ENCODE assay signal across 24 cellular contexts in the genomic region with DNA sequence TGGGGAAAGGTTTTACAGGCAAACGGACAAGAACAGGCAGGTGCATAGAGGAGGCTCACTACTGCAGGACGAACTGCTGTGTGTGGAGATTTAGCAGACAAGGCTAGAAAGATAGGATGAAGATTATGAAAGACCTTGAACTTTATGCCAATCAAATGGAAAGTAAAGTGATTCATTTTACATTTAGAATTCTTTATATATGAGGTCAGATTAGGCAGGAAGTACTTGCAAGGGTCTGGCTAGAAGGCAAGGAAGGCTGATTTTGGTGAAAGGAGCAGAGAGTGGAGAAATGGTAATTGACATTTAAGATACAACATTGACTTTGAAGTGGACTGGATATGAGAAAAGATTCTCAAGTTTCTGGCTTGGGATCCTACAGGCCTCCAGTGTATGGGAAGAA. TPM values are rescaled to one million over a fixed set of nuclear protein-coding genes. Genes with fewer than 3 reads are reported as not detected.
A peak's percentile ranks its signal among the peaks of the same experiment; 100 is the strongest.
DNase-seq lines count a peak whose midpoint lies in the region; ATAC-seq, FAIRE-seq and TF ChIP-seq lines count a peak whose summit lies in the region.
"Had no signal": no experiment of that assay in that cellular context is flagged by ENCODE, and none has a peak within 500 bp of the region (broad histone marks: within the 10 kb centered on the region; RNA-seq: fewer than 3 reads in every experiment).

No MANE protein-coding gene starts in this region.

- H3K9me3 ChIP-seq in A549 (no peaks in the 10 kb centered on the region), trophoblast cell (ENCODE audit: insufficient read depth, low read depth, low read length) (no peaks in the 10 kb centered on the region)
- H3K9me3 ChIP-seq: body of pancreas, right atrium auricular region, SJSA1, testis had no signal

- TF ChIP-seq EP300 in A549 (IDR thresholded peaks at IDR 0.05), result no peak

- H3K4me1 ChIP-seq in A549, result peaks cover 28% of the 10 kb centered on the region
- no peaks in the 10 kb centered on the region for H3K4me1 ChIP-seq in foreskin keratinocyte
- no peaks in the 10 kb centered on the region for H3K4me1 ChIP-seq in trophoblast cell (ENCODE audit: control insufficient read depth in 1 of 2, insufficient read depth in 2 of 2, low read length in 2 of 2)
- H3K4me1 ChIP-seq: neural progenitor cell, testis had no signal

- no peak overlapping the region for H4K91ac ChIP-seq in trophoblast cell (ENCODE audit: low read depth, low read length)

- no peak overlapping the region for H2BK5ac ChIP-seq in trophoblast cell (ENCODE audit: low read depth, low read length, poor library complexity)

- 95% methylated on average over 2 of the region's 2 CpGs for WGBS in A549 (ENCODE audit: missing lambda C conversion rate)
- WGBS in trophoblast cell (ENCODE audit: extremely low coverage, insufficient coverage, insufficient read length), result no CpG with 5 or more reads among the region's 2 CpGs

- H3K27me3 ChIP-seq in foreskin keratinocyte (no peaks in the 10 kb centered on the region), trophoblast cell (ENCODE audit: insufficient read depth, low read length) (no peaks in the 10 kb centered on the region)
- H3K27me3 ChIP-seq: body of pancreas, neural progenitor cell, right atrium auricular region, SJSA1, testis had no signal

- H3K79me2 ChIP-seq in trophoblast cell (ENCODE audit: control insufficient read depth, insufficient read depth, low read length, poor library complexity), result no peaks in the 10 kb centered on the region

- no peak overlapping the region for H3K4ac ChIP-seq in trophoblast cell (ENCODE audit: low read depth, low read length)

- H2BK12ac ChIP-seq in trophoblast cell (ENCODE audit: low read length), result no peak overlapping the region

- H3K27ac ChIP-seq in A549 (no peak overlapping the region), RWPE1 (no peak overlapping the region), foreskin keratinocyte (no peak overlapping the region), trophoblast cell (ENCODE audit: low read depth, low read length) (no peak overlapping the region)
- H3K27ac ChIP-seq: body of pancreas, HL-60, neural progenitor cell, right atrium auricular region, SJSA1, testis had no signal

- H3K4me3 ChIP-seq in A549 (no peak overlapping the region), trophoblast cell (ENCODE audit: low read depth, low read length) (no peak overlapping the region)
- H3K4me3 ChIP-seq: body of pancreas, GM23338, neural progenitor cell, right atrium auricular region, SJSA1, smooth muscle cell, testis had no signal

- no peak overlapping the region for H2BK120ac ChIP-seq in trophoblast cell (ENCODE audit: insufficient read depth, low read length, poor library complexity)

- no peak overlapping the region for H3K23ac ChIP-seq in trophoblast cell (ENCODE audit: low read length)

- DNase-seq in A549 (ENCODE audit: low read depth in 1 of 2, low spot score in 1 of 2) (no peak), HCEC 1CT (peak; percentile 65), RWPE1 (ENCODE audit: low spot score) (peak; percentile 3), foreskin keratinocyte (peak; percentile 14 to 43), NCI-H2029 (lab: John Stamatoyannopoulos, UW) (no peak), trophoblast cell (no peak)
- DNase-seq in activated T-cell treated with anti-CD3 and anti-CD28 coated beads, Interleukin-2, amount 50 U/mL, for 1 hour, result no peak
- DNase-seq: activated CD4-positive, alpha-beta T cell treated with anti-CD3 and anti-CD28 coated beads for 48 hours; activated naive CD4-positive, alpha-beta T cell treated with anti-CD3 and anti-CD28 coated beads, Interleukin-2, amount 50 U/mL, for 16 hours; body of pancreas; left ventricle myocardium superior; NCI-H446; NCI-H748 treated with DMSO at 0.1 percent for 48 hours; testis had no signal

- H2AFZ ChIP-seq in trophoblast cell (ENCODE audit: insufficient read depth, low read length, poor library complexity), result no peak overlapping the region
- H2AFZ ChIP-seq: GM23338, neural progenitor cell had no signal

- no peak overlapping the region for H4K8ac ChIP-seq in trophoblast cell (ENCODE audit: low read depth, low read length)

- H3K9ac ChIP-seq in trophoblast cell (ENCODE audit: low read length), result no peak overlapping the region
- H3K9ac ChIP-seq: neural progenitor cell had no signal

- no peak overlapping the region for H3K18ac ChIP-seq in trophoblast cell (ENCODE audit: low read length)

- no peak overlapping the region for H4K12ac ChIP-seq in trophoblast cell (ENCODE audit: low read depth, low read length)

- no peak overlapping the region for H2AK5ac ChIP-seq in trophoblast cell (ENCODE audit: low read length)

- TF ChIP-seq CTCF in A549 (IDR thresholded peaks at IDR 0.05) (no peak), RWPE1 (conservative IDR thresholded peaks at IDR 0.05; ENCODE audit: low read depth) (no peak), foreskin keratinocyte (conservative IDR thresholded peaks at IDR 0.05) (no peak)

- TF ChIP-seq POLR2A in A549 (IDR thresholded peaks at IDR 0.05; ENCODE audit: low read length), result no peak

- no peaks in the 10 kb centered on the region for H3K79me1 ChIP-seq in trophoblast cell (ENCODE audit: low read length)

- no peaks in the 10 kb centered on the region for H3K36me3 ChIP-seq in trophoblast cell (ENCODE audit: control insufficient read depth in 1 of 2, insufficient read depth in 2 of 2, low read length in 2 of 2)
- H3K36me3 ChIP-seq: neural progenitor cell, right atrium auricular region, SJSA1 had no signal

- FAIRE-seq in A549 (lab: Jason Lieb, UNC), result peak; percentile 56
- FAIRE-seq: A204.1, urothelium cell line had no signal

- no peak for TF ChIP-seq RAD21 in A549 (conservative IDR thresholded peaks at IDR 0.05 in 1 of 2, IDR thresholded peaks at IDR 0.05 in 1 of 2)

- H3K14ac ChIP-seq in trophoblast cell (ENCODE audit: low read length), result no peak overlapping the region

- ATAC-seq in A549, result no peak
- peak; percentile 56 for ATAC-seq in foreskin keratinocyte
- ATAC-seq in SK-N-SH treated with all-trans-retinoic acid at 6 μM for 48 hours, result no peak
- ATAC-seq: body of pancreas, GM23338, left ventricle myocardium superior had no signal

- CTCF ChIA-PET in A549 (lab: Yijun Ruan, JAX) (interaction anchor here (1.0 to 2.2 kb wide), 2 partner anchors 110 to 111 kb away, joined by 3 to 17 read pairs; no protein-coding TSS in a partner anchor), RWPE1 (lab: Yijun Ruan, JAX) (no interaction called here)

- no peak overlapping the region for H3K4me2 ChIP-seq in A549
- no peak overlapping the region for H3K4me2 ChIP-seq in trophoblast cell (ENCODE audit: low read length)
- H3K4me2 ChIP-seq: GM23338, neural progenitor cell, smooth muscle cell had no signal

- POLR2A ChIA-PET in A549 (lab: Yijun Ruan, JAX) (no interaction called here), RWPE1 (lab: Yijun Ruan, JAX; ENCODE audit: low non-redundant PET) (no interaction called here)

TF ChIP-seq in A549, 52 proteins besides CTCF, POLR2A, EP300 and RAD21 (continues in another document):
- TF ChIP-seq JUNB (IDR thresholded peaks at IDR 0.05) (no peak), POLR2AphosphoS2 (conservative IDR thresholded peaks at IDR 0.05; ENCODE audit: low read length) (no peak), SMC3 (IDR thresholded peaks at IDR 0.05) (no peak), HEYL (CRISPR knock-in tag; IDR thresholded peaks at IDR 0.05) (no peak), MYC (IDR thresholded peaks at IDR 0.05; ENCODE audit: borderline replicate concordance, low read length) (no peak), PBX3 (IDR thresholded peaks at IDR 0.05) (no peak), KDM5A (IDR thresholded peaks at IDR 0.05) (no peak)

TF ChIP-seq in SK-N-SH treated with all-trans-retinoic acid at 6 μM for 48 hours, 23 proteins besides CTCF, POLR2A, EP300 and RAD21:
- no peak for TF ChIP-seq CREB5 (CRISPR knock-in tag; IDR thresholded peaks at IDR 0.05; ENCODE audit: low read depth)
- TF ChIP-seq ZFP30 (CRISPR knock-in tag; IDR thresholded peaks at IDR 0.05), result no peak
- TF ChIP-seq TCF4 (CRISPR knock-in tag; IDR thresholded peaks at IDR 0.05; ENCODE audit: borderline replicate concordance), result no peak
- no peak for TF ChIP-seq ZNF565 (CRISPR knock-in tag; conservative IDR thresholded peaks at IDR 0.05; ENCODE audit: low read depth)

RNA-seq across cellular contexts. Expression of gene PLSCR4, which starts 33.6 kb away (rescaled TPM):
- polyA plus RNA-seq in A549 (2011; rRNA removed), result 17.2 and 20.5 TPM in 2 replicates
- 2.9 and 4.6 TPM in 2 replicates for polyA plus RNA-seq in A549 (2012; cell fraction: cytosol; rRNA removed)
- polyA plus RNA-seq in A549 (2012; cell fraction: nucleus; rRNA removed), result 3.6 and 4.1 TPM in 2 replicates
- 5.8 to 10.1 TPM (median 8.3 TPM) in 3 replicates for polyA plus RNA-seq in A549 (2017; fragmentation: RNase III; extraction: RNeasy Plus Mini Kit Qiagen cat#74134 plus additional on column Dnase treatment)
- 10.2 and 15.9 TPM in 2 replicates for polyA minus RNA-seq in A549 (2011; rRNA and poly(A)+ RNA removed)
- total RNA-seq in foreskin keratinocyte, result 0.82 and 1.1 TPM in 2 replicates
- 0.23 and 0.28 TPM in 2 replicates for polyA plus RNA-seq in foreskin keratinocyte
- polyA plus RNA-seq in trophoblast cell (2013), result 1.00 and 1.2 TPM in 2 replicates
- total RNA-seq: activated T-helper 2 cell treated with anti-CD3 and anti-CD28 coated beads, Interferon-gamma antibody, Interleukin-2, Interleukin-4, amounts not matched to agents 10 μg/mL and 5 μg/mL and 100 μg/mL, durations not matched to agents 14 hours and 24 hours and 36 hours had no signal

RNA-seq across cellular contexts. Expression of gene PLOD2, which starts 56.3 kb away (rescaled TPM):
- polyA plus RNA-seq in A549 (2011; rRNA removed) (161 and 174 TPM in 2 replicates), A549 (2017; fragmentation: RNase III; extraction: RNeasy Plus Mini Kit Qiagen cat#74134 plus additional on column Dnase treatment) (159 to 184 TPM (median 171 TPM) in 3 replicates), foreskin keratinocyte (4.6 and 9.1 TPM in 2 replicates)
- 20.1 and 22.2 TPM in 2 replicates for polyA plus RNA-seq in A549 (2012; cell fraction: cytosol; rRNA removed)
- polyA plus RNA-seq in A549 (2012; cell fraction: nucleus; rRNA removed), result 20.3 and 34.8 TPM in 2 replicates
- 45.9 and 46.7 TPM in 2 replicates for polyA minus RNA-seq in A549 (2011; rRNA and poly(A)+ RNA removed)
- total RNA-seq in foreskin keratinocyte, result 13.5 and 22.9 TPM in 2 replicates
- polyA plus RNA-seq in trophoblast cell (2013), result 110 and 115 TPM in 2 replicates

Comparison
In these comparisons a context has a peak if more than half of its experiments do, and no peak if none do; other contexts are left out.
1. DNase-seq: peak in HCEC 1CT (single experiment), RWPE1 (single experiment) and foreskin keratinocyte (2 of 2); none in A549 (0 of 2), activated T-cell treated with anti-CD3 and anti-CD28 coated beads, Interleukin-2, amount 50 U/mL, for 1 hour (single experiment), NCI-H2029 (single experiment) and trophoblast cell (0 of 2).